ENCODE assay signal across 9 cellular contexts in the genomic region with DNA sequence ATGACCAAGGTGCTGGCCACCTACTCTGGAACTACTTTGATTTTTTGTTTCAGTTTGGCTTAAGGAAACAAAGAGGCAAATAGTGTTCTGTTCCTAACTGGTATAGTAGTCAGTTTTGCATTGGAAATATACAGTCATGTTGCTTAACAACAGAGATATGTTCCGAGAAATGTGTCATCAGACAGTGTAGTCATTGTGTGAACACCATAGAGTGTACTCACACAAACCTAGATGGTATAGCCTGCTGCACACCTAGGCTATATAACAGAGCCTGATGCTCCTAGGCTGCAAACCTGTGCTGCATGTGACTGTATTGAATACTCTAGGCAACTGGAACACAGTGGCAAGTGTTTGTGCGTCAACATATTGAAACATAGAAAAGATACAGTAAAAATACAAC.
DNase-seq lines count a peak whose midpoint lies in the region; ATAC-seq and TF ChIP-seq lines count a peak whose summit lies in the region.
"Had no signal": no experiment of that assay in that cellular context is flagged by ENCODE, and none has a peak within 500 bp of the region (broad histone marks: within the 10 kb centered on the region; RNA-seq: fewer than 3 reads in every experiment).

No MANE protein-coding gene starts in this region.

- H3K9me3 Mint-ChIP-seq in HFFc6, result no peaks in the 10 kb centered on the region

- H3K4me1 ChIP-seq in Panc1 (ENCODE audit: control insufficient read depth, insufficient read depth, low read length), result 0 out of 2 replicates have a peak, but pooled peaks cover 3% of the 10 kb centered on the region

- peak overlapping the region; percentile 78 for H3K27ac Mint-ChIP-seq in HFFc6

- no peak overlapping the region for H3K27ac ChIP-seq in Panc1 (ENCODE audit: low read length)

- POLR2A ChIA-PET in Panc1 (lab: Charles Lee), result no interaction called here

- no TSS peak for BruUV-seq in Panc1 (replicated peaks; lab: Mats Ljungman, UMichigan)

- DNase-seq in HFFc6, result peak; percentile 49
- no peak for DNase-seq in Panc1 (ENCODE audit: low read depth, low spot score)
- peak; percentile 64 for DNase-seq in fibroblast of pulmonary artery (ENCODE audit: low read depth)
- no peak for DNase-seq in NCI-H1092 treated with DMSO at 0.1 percent for 48 hours (lab: John Stamatoyannopoulos, UW)
- no peak for DNase-seq in DMS 273 treated with DMSO at 0.1 percent for 48 hours (lab: John Stamatoyannopoulos, UW)
- no peak for DNase-seq in SW480 (ENCODE audit: low spot score)
- DNase-seq: islet precursor cell had no signal

- H3K4me1 Mint-ChIP-seq in HFFc6 (ENCODE audit: low read depth), result peaks cover 41% of the 10 kb centered on the region

- no peaks in the 10 kb centered on the region for H3K27me3 ChIP-seq in Panc1 (ENCODE audit: control insufficient read depth, insufficient read depth, low read length)

- peak; percentile 51 for ATAC-seq in GM18517 (IDR thresholded peaks at IDR 0.05; ENCODE audit: unreplicated experiment)
- ATAC-seq in Panc1, result peak; percentile 63
- no peak for ATAC-seq in HG02938 (IDR thresholded peaks at IDR 0.05; ENCODE audit: unreplicated experiment)

- intact Hi-C loops in Panc1 (cut with micrococcal nuclease; ENCODE audit: unreplicated experiment), result no loop called here

- CTCF ChIA-PET in Panc1 (lab: Charles Lee), result no interaction called here

- in situ Hi-C loops in Panc1 (cut with HindIII; ENCODE audit: low pct_unique_long_range_greater_than_20kb, low sequenced_read_pairs), result no loop called here

- H3K27me3 Mint-ChIP-seq in HFFc6 (ENCODE audit: insufficient read depth), result no peaks in the 10 kb centered on the region

- no peaks in the 10 kb centered on the region for H3K36me3 ChIP-seq in Panc1 (ENCODE audit: control insufficient read depth, insufficient read depth, low read length)

- no peak overlapping the region for H3K4me3 Mint-ChIP-seq in HFFc6

- H3K4me3 ChIP-seq in Panc1 (ENCODE audit: low read depth in 2 of 2, low read length in 2 of 2), result no peak overlapping the region
- no peak overlapping the region for H3K4me3 ChIP-seq in fibroblast of pulmonary artery (replicated peaks; ENCODE audit: low read depth, low read length)

- H3K36me3 Mint-ChIP-seq in HFFc6 (ENCODE audit: low read depth), result no peaks in the 10 kb centered on the region

- no peak for TF ChIP-seq CTCF in HFFc6 (IDR thresholded peaks at IDR 0.05)
- no peak for TF ChIP-seq CTCF in Panc1 (IDR thresholded peaks at IDR 0.05)
- no peak for TF ChIP-seq CTCF in fibroblast of pulmonary artery (IDR thresholded peaks at IDR 0.05; ENCODE audit: low read length, missing control alignments)

- no peaks in the 10 kb centered on the region for H3K9me3 ChIP-seq in Panc1 (ENCODE audit: control insufficient read depth, insufficient read depth, low read depth, low read length)

Comparison
In these comparisons a context has a peak if more than half of its experiments do, and no peak if none do; other contexts are left out.
1. DNase-seq: peak in HFFc6 (single experiment) and fibroblast of pulmonary artery (single experiment); none in Panc1 (single experiment), NCI-H1092 treated with DMSO at 0.1 percent for 48 hours (single experiment), DMS 273 treated with DMSO at 0.1 percent for 48 hours (single experiment) and SW480 (single experiment).